26 cellular contexts compared by ENCODE assay signal in genomic region chr1:5976231-5976630, GRCh38. TPM values are rescaled to one million over a fixed set of nuclear protein-coding genes. Genes with fewer than 3 reads are reported as not detected.
A peak's percentile ranks its signal among the peaks of the same experiment; 100 is the strongest.
DNase-seq lines count a peak whose midpoint lies in the region; ATAC-seq, FAIRE-seq and TF ChIP-seq lines count a peak whose summit lies in the region.
"Had no signal": no experiment of that assay in that cellular context is flagged by ENCODE, and none has a peak within 500 bp of the region (broad histone marks: within the 10 kb centered on the region; RNA-seq: fewer than 3 reads in every experiment).

No MANE protein-coding gene starts in this region.

- peak; percentile 18 for DNase-seq in H9
- peak; percentile 67 for DNase-seq in mesenteric fat pad (ENCODE audit: low spot score)
- peak; percentile 30 for DNase-seq in sigmoid colon
- no peak for DNase-seq in iPS-NIHi7 (ENCODE audit: extremely low spot score)
- no peak for DNase-seq in urothelium cell line (ENCODE audit: low spot score)
- DNase-seq: AML-193, Caco-2, DMS 273 treated with DMSO at 0.1 percent for 48 hours, DMS79, KG1, MM.1S, NCI-H1092, NCI-H1417 treated with DMSO at 0.1 percent for 48 hours, NCI-H1694 treated with DMSO at 0.1 percent for 48 hours, NCI-H2081, NCI-H2227 treated with DMSO at 0.1 percent for 48 hours, NCI-H526 treated with DMSO at 0.1 percent for 48 hours, RPMI8226, SHP77 treated with DMSO at 0.1 percent for 48 hours had no signal

- no peak overlapping the region for H2BK15ac ChIP-seq in H9 (ENCODE audit: low read depth, low read length)

- no peak overlapping the region for H3T11ph ChIP-seq in H9 (ENCODE audit: low read length)

- no peak overlapping the region for H3K18ac ChIP-seq in H9 (ENCODE audit: insufficient read length, low read depth, low read length)

- H2BK12ac ChIP-seq in H9 (ENCODE audit: insufficient read length, low read depth, low read length), result no peak overlapping the region

- no peak overlapping the region for H2BK120ac ChIP-seq in H9 (ENCODE audit: low read depth, low read length, poor library complexity, severe bottlenecking)

- intact Hi-C loops in sigmoid colon (cut with DNase I), result no loop called here

- H3K4ac ChIP-seq in H9 (ENCODE audit: low read depth, low read length), result no peak overlapping the region

- H3K9ac ChIP-seq in BLaER1 (peak overlapping the region; percentile 71), H9 (ENCODE audit: extremely low read depth, insufficient read length, low read length) (no peak overlapping the region)

- H3K9me3 Mint-ChIP-seq in H9, result peaks cover 8 to 11% of the 10 kb centered on the region in 2 experiments
- H3K9me3 Mint-ChIP-seq: CD8-positive, alpha-beta T cell had no signal

- H2BK20ac ChIP-seq in H9 (ENCODE audit: low read depth, low read length, poor library complexity, severe bottlenecking), result no peak overlapping the region

- H3K27me3 ChIP-seq in BLaER1, result no peaks in the 10 kb centered on the region
- H3K27me3 ChIP-seq in H9 (ENCODE audit: insufficient read depth, low read length), result no peaks in the 10 kb centered on the region
- no peaks in the 10 kb centered on the region for H3K27me3 ChIP-seq in sigmoid colon

- no peak overlapping the region for H2AFZ ChIP-seq in H9 (ENCODE audit: low read length)

- H3K36me3 Mint-ChIP-seq in H9 (ENCODE audit: insufficient read depth in 1 of 3, low read depth in 3 of 3), result peaks cover 10 to 23% (median 22%) of the 10 kb centered on the region in 3 experiments
- H3K36me3 Mint-ChIP-seq: CD8-positive, alpha-beta T cell had no signal

- H3K27ac ChIP-seq in BLaER1, result peak overlapping the region; percentile 91
- H3K27ac ChIP-seq in H9 (ENCODE audit: insufficient read length, low read depth, low read length), result no peak overlapping the region
- H3K27ac ChIP-seq in sigmoid colon, result no peak overlapping the region
- H3K27ac ChIP-seq: C4-2B had no signal

- no peak for TF ChIP-seq POLR2A in sigmoid colon (IDR thresholded peaks at IDR 0.05)

- TF ChIP-seq CTCF in H9 (conservative IDR thresholded peaks at IDR 0.05) (no peak), sigmoid colon (IDR thresholded peaks at IDR 0.05) (no peak)

- H3K14ac ChIP-seq in H9 (ENCODE audit: insufficient read depth, low read length), result no peak overlapping the region

- peak overlapping the region; percentile 71 for H3K4me2 ChIP-seq in BLaER1
- no peak overlapping the region for H3K4me2 ChIP-seq in H9 (ENCODE audit: insufficient read depth, insufficient read length, low read length)

- no peak for ATAC-seq in HG02938 (IDR thresholded peaks at IDR 0.05; ENCODE audit: unreplicated experiment)
- ATAC-seq: CD8-positive, alpha-beta T cell had no signal

- H3K79me1 ChIP-seq in H9 (ENCODE audit: insufficient read depth, low read depth, low read length, poor library complexity, severe bottlenecking), result no peaks in the 10 kb centered on the region

- no peaks in the 10 kb centered on the region for H4K20me1 ChIP-seq in BLaER1
- H4K20me1 ChIP-seq in H9 (ENCODE audit: control insufficient read depth, insufficient read depth, insufficient read length), result no peaks in the 10 kb centered on the region

- no peak overlapping the region for H3K23ac ChIP-seq in H9 (ENCODE audit: insufficient read length, low read depth, low read length)

- no peak overlapping the region for H2BK5ac ChIP-seq in H9 (ENCODE audit: insufficient read length, low read length)

- no CpG with 5 or more reads among the region's 16 CpGs for WGBS in H9 (ENCODE audit: extremely low coverage, insufficient read length, low lambda C conversion rate)
- WGBS in sigmoid colon, 2 donors, result 92 to 95% methylated on average over 16 of the region's 16 CpGs

- H3K4me3 ChIP-seq in BLaER1, result no peak overlapping the region
- H3K4me3 ChIP-seq in sigmoid colon, result no peak overlapping the region

- H3K4me1 Mint-ChIP-seq in H9, result peaks cover 13 to 16% of the 10 kb centered on the region in 2 experiments

- H3K4me1 ChIP-seq in BLaER1, result peaks cover 79% of the 10 kb centered on the region
- H3K4me1 ChIP-seq in H9 (ENCODE audit: insufficient read depth, low read length), result no peaks in the 10 kb centered on the region; the same call in 1 of the 2 replicates
- H3K4me1 ChIP-seq in sigmoid colon, result peaks cover 0 to 7% (median 3%) of the 10 kb centered on the region in 4 donors
- H3K4me1 ChIP-seq: Caco-2 had no signal

- peaks cover 3% of the 10 kb centered on the region for H3K27me3 Mint-ChIP-seq in H9 (ENCODE audit: low read depth)

- no peak for FAIRE-seq in urothelium cell line (lab: Jason Lieb, UNC)
- FAIRE-seq: A204.1, GM12892, GM19239 had no signal

- H3K56ac ChIP-seq in H9 (ENCODE audit: insufficient read length, low read depth, low read length), result no peak overlapping the region

- H3K4me3 Mint-ChIP-seq in H9, result no peak overlapping the region
- H3K4me3 Mint-ChIP-seq: CD8-positive, alpha-beta T cell had no signal

- H4K91ac ChIP-seq in H9 (ENCODE audit: insufficient read length, low read depth, low read length), result no peak overlapping the region

- H3K36me3 ChIP-seq in BLaER1 (peaks cover 39% of the 10 kb centered on the region), sigmoid colon (peaks cover 0 to 12% (median 0%) of the 10 kb centered on the region in 4 donors)

- no peaks in the 10 kb centered on the region for H3K79me2 ChIP-seq in H9 (ENCODE audit: insufficient read depth, low read length)

- H3K27ac Mint-ChIP-seq in H9, result no peak overlapping the region
- H3K27ac Mint-ChIP-seq: CD8-positive, alpha-beta T cell had no signal

- H4K5ac ChIP-seq in H9 (ENCODE audit: insufficient read length, low read depth, low read length), result no peak overlapping the region

- no peak for TF ChIP-seq EP300 in sigmoid colon (IDR thresholded peaks at IDR 0.05)

- no peaks in the 10 kb centered on the region for H3K23me2 ChIP-seq in H9 (ENCODE audit: insufficient read length, low read depth, low read length, poor library complexity, severe bottlenecking)

- no peaks in the 10 kb centered on the region for H3K9me3 ChIP-seq in BLaER1
- H3K9me3 ChIP-seq in H9 (ENCODE audit: control insufficient read depth, low read depth, low read length), result no peaks in the 10 kb centered on the region
- H3K9me3 ChIP-seq in sigmoid colon, result no peaks in the 10 kb centered on the region
- H3K9me3 ChIP-seq: Caco-2 had no signal

- no peak overlapping the region for H4K8ac ChIP-seq in H9 (replicated peaks; ENCODE audit: insufficient read length, low read depth, low read length)

- no peak overlapping the region for H2AK5ac ChIP-seq in H9 (ENCODE audit: insufficient read length, low read length)

RNA-seq across cellular contexts. Expression of gene NPHP4, which starts 16.0 kb away (rescaled TPM):
- total RNA-seq in H9 (2021), result 14.3 and 17.6 TPM in 2 replicates
- 37.6 TPM for total RNA-seq in mesenteric fat pad
- 10 to 100 TPM in 2 of 4 donors, 1 to 10 TPM in 2; 4.9 to 12.2 (median 8.8) TPM for total RNA-seq in sigmoid colon
- 1 to 10 TPM in 2 of 3 donors, under 1 TPM in 1; 0.60 to 6.3 (median 1.2) TPM for polyA plus RNA-seq in sigmoid colon

Comparison
In these comparisons a context has a peak if more than half of its experiments do, and no peak if none do; other contexts are left out.
1. DNase-seq: peak in H9 (single experiment), mesenteric fat pad (single experiment) and sigmoid colon (single experiment); none in iPS-NIHi7 (single experiment) and urothelium cell line (single experiment).